17 cellular contexts compared by ENCODE assay signal in genomic region chr2:80473806-80474205, GRCh38.
"Had no signal": no experiment of that assay in that cellular context is flagged by ENCODE, and none has a peak within 500 bp of the region (broad histone marks: within the 10 kb centered on the region; RNA-seq: fewer than 3 reads in every experiment).

No MANE protein-coding gene starts in this region.

- H3K4me3 ChIP-seq: dorsolateral prefrontal cortex, left lung, sigmoid colon, spleen, thoracic aorta, upper lobe of left lung had no signal

- H3K36me3 Mint-ChIP-seq: activated CD8-positive, alpha-beta memory T cell treated with anti-CD3 and anti-CD28 coated beads, Interleukin-2, amount 10 ng/mL, durations not matched to agents 7 days and 5 days; activated naive CD8-positive, alpha-beta T cell treated with anti-CD3 and anti-CD28 coated beads for 36 hours; naive B cell; stimulated activated memory B cell treated with anti-CD40 and anti-IgM and Interleukin-4, amounts not matched to agents 10 μg/mL and 1 μg/mL and 100 μg/mL, for 72 hours had no signal

- H3K4me3 Mint-ChIP-seq: activated B cell treated with CpG ODN at 0.5 μM for 24 hours; activated CD4-positive, alpha-beta memory T cell treated with anti-CD3 and anti-CD28 coated beads, Interleukin-2, amount 10 ng/mL, durations not matched to agents 7 days and 5 days; activated CD8-positive, alpha-beta memory T cell treated with anti-CD3 and anti-CD28 coated beads, Interleukin-2, amount 10 ng/mL, durations not matched to agents 7 days and 5 days; activated naive CD8-positive, alpha-beta T cell treated with anti-CD3 and anti-CD28 coated beads for 36 hours; naive B cell; stimulated activated memory B cell treated with anti-CD40 and anti-IgM and Interleukin-4, amounts not matched to agents 10 μg/mL and 1 μg/mL and 100 μg/mL, for 72 hours had no signal

- H3K27ac Mint-ChIP-seq: activated B cell treated with CpG ODN at 0.5 μM for 24 hours; activated CD4-positive, alpha-beta memory T cell treated with anti-CD3 and anti-CD28 coated beads, Interleukin-2, amount 10 ng/mL, durations not matched to agents 7 days and 5 days; activated CD8-positive, alpha-beta memory T cell treated with anti-CD3 and anti-CD28 coated beads, Interleukin-2, amount 10 ng/mL, durations not matched to agents 7 days and 5 days; activated naive CD8-positive, alpha-beta T cell treated with anti-CD3 and anti-CD28 coated beads for 36 hours; naive B cell; stimulated activated memory B cell treated with anti-CD40 and anti-IgM and Interleukin-4, amounts not matched to agents 10 μg/mL and 1 μg/mL and 100 μg/mL, for 72 hours had no signal

- H3K27me3 Mint-ChIP-seq: activated B cell treated with CpG ODN at 0.5 μM for 24 hours; activated CD4-positive, alpha-beta memory T cell treated with anti-CD3 and anti-CD28 coated beads, Interleukin-2, amount 10 ng/mL, durations not matched to agents 7 days and 5 days; activated CD8-positive, alpha-beta memory T cell treated with anti-CD3 and anti-CD28 coated beads, Interleukin-2, amount 10 ng/mL, durations not matched to agents 7 days and 5 days; activated naive CD8-positive, alpha-beta T cell treated with anti-CD3 and anti-CD28 coated beads for 36 hours; naive B cell; stimulated activated memory B cell treated with anti-CD40 and anti-IgM and Interleukin-4, amounts not matched to agents 10 μg/mL and 1 μg/mL and 100 μg/mL, for 72 hours had no signal

- DNase-seq: activated B cell treated with CpG ODN at 0.5 μM for 24 hours; activated CD4-positive, alpha-beta memory T cell treated with anti-CD3 and anti-CD28 coated beads, Interleukin-2, amount 10 ng/mL, durations not matched to agents 7 days and 5 days; activated CD4-positive, alpha-beta T cell treated with anti-CD3 and anti-CD28 coated beads for 48 hours; activated CD8-positive, alpha-beta memory T cell treated with anti-CD3 and anti-CD28 coated beads, Interleukin-2, amount 10 ng/mL, durations not matched to agents 7 days and 5 days; activated naive CD4-positive, alpha-beta T cell; activated naive CD8-positive, alpha-beta T cell treated with anti-CD3 and anti-CD28 coated beads for 36 hours; left lung; naive B cell; sigmoid colon; spleen; stimulated activated CD4-positive, alpha-beta T cell treated with anti-CD3 and anti-CD28 coated beads, Interleukin-4, amount 100 ng/mL, for 4 hours; T-helper 1 cell; T-helper 9 cell; upper lobe of left lung had no signal

- H3K4me1 Mint-ChIP-seq: activated B cell treated with CpG ODN at 0.5 μM for 24 hours; activated CD4-positive, alpha-beta memory T cell treated with anti-CD3 and anti-CD28 coated beads, Interleukin-2, amount 10 ng/mL, durations not matched to agents 7 days and 5 days; activated CD8-positive, alpha-beta memory T cell treated with anti-CD3 and anti-CD28 coated beads, Interleukin-2, amount 10 ng/mL, durations not matched to agents 7 days and 5 days; activated naive CD8-positive, alpha-beta T cell treated with anti-CD3 and anti-CD28 coated beads for 36 hours; naive B cell; stimulated activated memory B cell treated with anti-CD40 and anti-IgM and Interleukin-4, amounts not matched to agents 10 μg/mL and 1 μg/mL and 100 μg/mL, for 72 hours had no signal

- ATAC-seq: activated CD8-positive, alpha-beta memory T cell treated with anti-CD3 and anti-CD28 coated beads, Interleukin-2, amount 10 ng/mL, durations not matched to agents 7 days and 5 days; left lung; stimulated activated memory B cell treated with anti-CD40 and anti-IgM and Interleukin-4, amounts not matched to agents 10 μg/mL and 1 μg/mL and 100 μg/mL, for 72 hours had no signal
